Comparison of ENCODE assay signal across 22 cellular contexts in the genomic region with DNA sequence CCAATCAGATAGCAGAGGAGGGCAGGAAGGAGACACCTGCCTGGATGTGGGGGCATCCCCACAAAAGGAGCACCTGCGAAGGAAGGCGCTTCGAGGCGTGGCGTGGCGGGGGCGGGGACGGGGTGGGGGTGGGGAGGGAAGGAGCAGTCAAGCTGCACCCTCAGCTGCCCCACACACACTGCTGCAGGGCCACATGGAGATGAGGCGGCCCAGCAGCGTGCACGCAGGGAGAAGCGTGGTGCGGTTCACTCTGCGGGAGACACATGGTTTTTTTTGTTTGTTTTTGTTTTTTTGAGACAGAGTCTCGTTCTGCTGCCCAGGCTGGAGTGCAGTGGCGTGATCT. TPM values are rescaled to one million over a fixed set of nuclear protein-coding genes. Genes with fewer than 3 reads are reported as not detected.
DNase-seq lines count a peak whose midpoint lies in the region; ATAC-seq, FAIRE-seq and TF ChIP-seq lines count a peak whose summit lies in the region.
"Had no signal": no experiment of that assay in that cellular context is flagged by ENCODE, and none has a peak within 500 bp of the region (broad histone marks: within the 10 kb centered on the region; RNA-seq: fewer than 3 reads in every experiment).

No MANE protein-coding gene starts in this region.

- no peak for DNase-seq in left ventricle myocardium inferior
- DNase-seq in Right ventricle myocardium superior = no peak
- no peak for DNase-seq in K562 (ENCODE audit: extremely low read depth in 1 of 4, low spot score in 3 of 4)
- no peak for DNase-seq in memory B cell (ENCODE audit: low spot score in 2 of 2)
- no peak for DNase-seq in transverse colon
- DNase-seq in MG63 = no peak
- DNase-seq in erythroblast (lab: John Stamatoyannopoulos, UW) = no peak
- DNase-seq: 8988T; CD8-positive, alpha-beta T cell; DMS153; GOT3; MM.1S; NCI-H1694; NCI-H2081; NCI-H2171; NCI-H524; NCI-H82; OCI-M1 had no signal

- TF ChIP-seq POLR2A in K562 (conservative IDR thresholded peaks at IDR 0.05) (no peak), transverse colon (IDR thresholded peaks at IDR 0.05) (no peak), erythroblast (IDR thresholded peaks at IDR 0.05; ENCODE audit: low read length) (no peak)

- ATAC-seq in Right ventricle myocardium superior (ENCODE audit: poor library complexity) (no peak), K562 (no peak), memory B cell (ENCODE audit: low read depth) (peak; percentile 24), GM21423 (IDR thresholded peaks at IDR 0.05; ENCODE audit: unreplicated experiment) (no peak)
- ATAC-seq: CD8-positive, alpha-beta T cell had no signal

- H3K27ac ChIP-seq in left ventricle myocardium inferior (replicated peaks) (peak overlapping the region; percentile 89), K562 (ENCODE audit: extremely low read depth, low read depth, low read length) (no peak overlapping the region), transverse colon (peak overlapping the region; percentile 37 to 64 (median 56))
- H3K27ac ChIP-seq: BLaER1 treated with 17β-estradiol and CSF1 and Interleukin-3, amounts not matched to agents 10 nM and 100 nM had no signal

- TF ChIP-seq CTCF in left ventricle myocardium inferior (IDR thresholded peaks at IDR 0.05; ENCODE audit: borderline replicate concordance) = no peak
- no peak for TF ChIP-seq CTCF in K562 (IDR thresholded peaks at IDR 0.05 in 2 of 3, conservative IDR thresholded peaks at IDR 0.05 in 1 of 3; ENCODE audit: insufficient read depth in 2 of 3, low read depth in 1 of 3, low read length in 3 of 3)
- no peak for TF ChIP-seq CTCF in transverse colon (IDR thresholded peaks at IDR 0.05)

- no peaks in the 10 kb centered on the region for H3K4me1 Mint-ChIP-seq in memory B cell

- H3K9me3 ChIP-seq in left ventricle myocardium inferior (replicated peaks) = no peaks in the 10 kb centered on the region
- no peaks in the 10 kb centered on the region for H3K9me3 ChIP-seq in K562 (replicated peaks; ENCODE audit: control insufficient read depth, insufficient read depth, low read depth, low read length)
- no peaks in the 10 kb centered on the region for H3K9me3 ChIP-seq in transverse colon
- H3K9me3 ChIP-seq in MG63 = no peaks in the 10 kb centered on the region
- H3K9me3 ChIP-seq: BLaER1 treated with 17β-estradiol and CSF1 and Interleukin-3, amounts not matched to agents 10 nM and 100 nM had no signal

- H3K27ac Mint-ChIP-seq in memory B cell = no peak overlapping the region

- no peak for TF ChIP-seq RAD21 in K562 (CRISPR knock-in tag; conservative IDR thresholded peaks at IDR 0.05 in 1 of 2, IDR thresholded peaks at IDR 0.05 in 1 of 2)

- H3K36me3 ChIP-seq in left ventricle myocardium inferior (peaks cover 55% of the 10 kb centered on the region), K562 (ENCODE audit: control insufficient read depth, insufficient read depth, low read length) (peaks cover 79% of the 10 kb centered on the region; the same call in 2 of the 3 replicates), transverse colon (peaks cover 0 to 23% (median 7%) of the 10 kb centered on the region in 4 donors), MG63 (peaks cover 54% of the 10 kb centered on the region)

- H3K9me3 Mint-ChIP-seq in memory B cell = no peaks in the 10 kb centered on the region
- H3K9me3 Mint-ChIP-seq: CD8-positive, alpha-beta T cell had no signal

- H3K4me1 ChIP-seq in left ventricle myocardium inferior (peaks cover 35% of the 10 kb centered on the region), K562 (replicated peaks in 1 of 2; ENCODE audit: control insufficient read depth in 2 of 2, insufficient read depth in 2 of 2, low read length in 2 of 2) (no peaks in the 10 kb centered on the region), transverse colon (peaks cover 9 to 29% (median 15%) of the 10 kb centered on the region in 4 donors)

- H3K9ac ChIP-seq in K562 (ENCODE audit: insufficient read depth in 1 of 2, low read depth in 2 of 2, low read length in 2 of 2) = no peak overlapping the region
- H3K9ac ChIP-seq: BLaER1 treated with 17β-estradiol and CSF1 and Interleukin-3, amounts not matched to agents 10 nM and 100 nM had no signal

- no peak overlapping the region for H2AFZ ChIP-seq in K562 (ENCODE audit: low read depth, low read length)

- H3K27me3 Mint-ChIP-seq in memory B cell = no peaks in the 10 kb centered on the region

- no peaks in the 10 kb centered on the region for H3K9me1 ChIP-seq in K562 (ENCODE audit: control insufficient read depth, insufficient read depth, low read length)

- H3K4me3 ChIP-seq in left ventricle myocardium inferior (no peak overlapping the region), K562 (no peak overlapping the region), transverse colon (no peak overlapping the region), MG63 (no peak overlapping the region)
- H3K4me3 ChIP-seq: BLaER1 treated with 17β-estradiol and CSF1 and Interleukin-3, amounts not matched to agents 10 nM and 100 nM had no signal

- H3K27me3 ChIP-seq in left ventricle myocardium inferior (ENCODE audit: low read depth) = no peaks in the 10 kb centered on the region
- no peaks in the 10 kb centered on the region for H3K27me3 ChIP-seq in K562 (ENCODE audit: control insufficient read depth in 2 of 2, insufficient read depth in 2 of 2, low read length in 2 of 2)
- H3K27me3 ChIP-seq in transverse colon = no peaks in the 10 kb centered on the region
- no peaks in the 10 kb centered on the region for H3K27me3 ChIP-seq in MG63
- H3K27me3 ChIP-seq: BLaER1 treated with 17β-estradiol and CSF1 and Interleukin-3, amounts not matched to agents 10 nM and 100 nM had no signal

- H3K4me3 Mint-ChIP-seq in memory B cell = no peak overlapping the region
- H3K4me3 Mint-ChIP-seq: CD8-positive, alpha-beta T cell had no signal

- H3K79me2 ChIP-seq in K562 (ENCODE audit: control insufficient read depth, insufficient read depth, low read length) = peaks cover 28% of the 10 kb centered on the region

- H3K4me2 ChIP-seq in K562 (ENCODE audit: insufficient read depth, low read length) = no peak overlapping the region
- H3K4me2 ChIP-seq: BLaER1 treated with 17β-estradiol and CSF1 and Interleukin-3, amounts not matched to agents 10 nM and 100 nM had no signal

- 0 out of 2 replicates have a peak, but pooled peaks cover 4% of the 10 kb centered on the region for H4K20me1 ChIP-seq in K562 (replicated peaks; ENCODE audit: control insufficient read depth, insufficient read depth, low read length)

- H3K36me3 Mint-ChIP-seq in memory B cell = peaks cover 18% of the 10 kb centered on the region

- no peak for FAIRE-seq in K562 (lab: Jason Lieb, UNC)
- FAIRE-seq: GM12892, RCC 7860 had no signal

- TF ChIP-seq EP300 in K562 (IDR thresholded peaks at IDR 0.05; ENCODE audit: low read length) = no peak
- no peak for TF ChIP-seq EP300 in transverse colon (IDR thresholded peaks at IDR 0.05; ENCODE audit: low read depth)

- CTCF ChIA-PET in K562 (lab: Yijun Ruan, JAX; ENCODE audit: low intra/inter-chr PET ratio) = no interaction called here

- POLR2A ChIA-PET in K562 (lab: Yijun Ruan, JAX) = no interaction called here

- BruUV-seq in K562 (replicated peaks; lab: Mats Ljungman, UMichigan) = no TSS peak

- whole genome bisulfite sequencing in K562 (ENCODE audit: insufficient coverage, low coverage, missing lambda C conversion rate) = 85% methylated on average over 10 of the region's 16 CpGs
- WGBS in transverse colon (ENCODE audit: low coverage in 1 of 2), 2 donors = 61% methylated on average over 15 of the region's 16 CpGs; no CpG with 5 or more reads in 1 of the 2 donors

- in situ Hi-C loops in K562 (cut with MboI) = no loop called here
- in situ Hi-C loops in transverse colon (cut with MboI; ENCODE audit: low pct_ligation_motif_present in 1 of 4, low pct_unique_long_range_greater_than_20kb in 1 of 4, low sequenced_read_pairs in 3 of 4) = no loop called here

- intact Hi-C loops in left ventricle myocardium inferior (cut with micrococcal nuclease) = no loop called here
- intact Hi-C loops in Right ventricle myocardium superior (cut with DNase I) = no loop called here
- intact Hi-C loops in K562 (cut with micrococcal nuclease) = no loop called here
- intact Hi-C loops in transverse colon (cut with DNase I; ENCODE audit: low total_unique reads) = no loop called here

RNA-seq across cellular contexts. Expression of a gene that starts 21.4 kb away (rescaled TPM):
- total RNA-seq in left ventricle myocardium inferior (18.0 TPM), Right ventricle myocardium superior (22.6 TPM), K562 (2014; rRNA removed) (42.2 and 48.9 TPM in 2 replicates), K562 (2014; rRNA removed; fragmentation: Illumina TruSeq; extraction: Trizol) (52.4 and 56.9 TPM in 2 replicates), K562 (2015; rRNA removed; fragmentation: Illumina TruSeq; extraction: Trizol) (64.0 and 66.2 TPM in 2 replicates), K562 (2021) (71.3 and 74.0 TPM in 2 replicates), transverse colon (10 to 100 TPM; 14.7 to 44.3 (median 34.6) TPM)
- 164 and 173 TPM in 2 replicates for total RNA-seq in K562 (2011; cell fraction: chromatin; rRNA removed; ENCODE audit: low replicate concordance)
- total RNA-seq in K562 (2011; cell fraction: nucleolus; rRNA removed) = 94.1 and 96.4 TPM in 2 replicates
- 75.4 and 97.2 TPM in 2 replicates for total RNA-seq in K562 (2011; cell fraction: nucleoplasm; rRNA removed)
- polyA plus RNA-seq in K562 (2011; rRNA removed) (61.4 and 67.2 TPM in 2 replicates), K562 (2014; fragmentation: Illumina TruSeq; extraction: Trizol) (54.3 and 60.2 TPM in 2 replicates), K562 (2014; fragmentation: Nextera tagmentation; extraction: Ambion mirVana) (1 to 10 TPM; 5.3 to 7.2 TPM), K562 (2014; rRNA removed) (46.7 and 54.2 TPM in 2 replicates)
- 35.5 and 45.2 TPM in 2 replicates for polyA plus RNA-seq in K562 (2011; cell fraction: cytosol; rRNA removed)
- 59.3 and 73.4 TPM in 2 replicates for polyA plus RNA-seq in K562 (2011; cell fraction: nucleus; rRNA removed)
- 52.4 and 57.0 TPM in 2 replicates for polyA plus RNA-seq in K562 (2012)
- 97.7 and 99.1 TPM in 2 replicates for polyA minus RNA-seq in K562 (2011; rRNA and poly(A)+ RNA removed)
- 33.7 and 42.9 TPM in 2 replicates for polyA minus RNA-seq in K562 (2011; cell fraction: cytosol; rRNA and poly(A)+ RNA removed)
- polyA minus RNA-seq in K562 (2011; cell fraction: nucleus; rRNA and poly(A)+ RNA removed) = 35.9 and 75.0 TPM in 2 replicates
- 45.4 and 48.5 TPM in 2 replicates for total RNA-seq in MG63 (2014; rRNA removed; shearing (Covaris generic); ENCODE audit: low replicate concordance)

RNA-seq across cellular contexts. Expression of a gene that starts 22.1 kb away (rescaled TPM):
- total RNA-seq in left ventricle myocardium inferior (8.6 TPM), Right ventricle myocardium superior (14.3 TPM), K562 (2014; rRNA removed) (1.3 and 1.5 TPM in 2 replicates), K562 (2014; rRNA removed; fragmentation: Illumina TruSeq; extraction: Trizol) (0.41 and 0.58 TPM in 2 replicates), K562 (2015; rRNA removed; fragmentation: Illumina TruSeq; extraction: Trizol) (0.83 and 1.1 TPM in 2 replicates), K562 (2021) (1.2 TPM in 2 replicates), transverse colon (under 1 TPM in 3 of 4 donors, not detected in 1; 0.14 to 0.60 (median 0.16) TPM)
- total RNA-seq in K562 (2011; cell fraction: chromatin; rRNA removed; ENCODE audit: low replicate concordance) = 0.14 and 0.72 TPM in 2 replicates
- total RNA-seq in K562 (2011; cell fraction: nucleolus; rRNA removed) = 0.83 and 1.7 TPM in 2 replicates
- total RNA-seq in K562 (2011; cell fraction: nucleoplasm; rRNA removed) = 0.61 and 0.66 TPM in 2 replicates
- polyA plus RNA-seq in K562 (2011; rRNA removed) (0.24 and 0.31 TPM in 2 replicates), K562 (2014; fragmentation: Illumina TruSeq; extraction: Trizol) (0.28 and 0.47 TPM in 2 replicates), K562 (2014; fragmentation: Nextera tagmentation; extraction: Ambion mirVana) (under 1 TPM; 0.03 to 0.04 TPM), K562 (2014; rRNA removed) (0.49 and 1.2 TPM in 2 replicates)
- polyA plus RNA-seq in K562 (2011; cell fraction: cytosol; rRNA removed) = 0.21 and 0.58 TPM in 2 replicates
- 0.37 and 0.40 TPM in 2 replicates for polyA plus RNA-seq in K562 (2011; cell fraction: nucleus; rRNA removed)
- polyA plus RNA-seq in K562 (2012) = 0.57 and 0.64 TPM in 2 replicates
- polyA minus RNA-seq in K562 (2011; rRNA and poly(A)+ RNA removed) = 0.33 and 0.42 TPM in 2 replicates
- 0.67 TPM in 1 of 2 replicates, not detected in the other for polyA minus RNA-seq in K562 (2011; cell fraction: cytosol; rRNA and poly(A)+ RNA removed)
- polyA minus RNA-seq in K562 (2011; cell fraction: nucleus; rRNA and poly(A)+ RNA removed) = 0.67 and 1.00 TPM in 2 replicates
- 0.37 and 1.2 TPM in 2 replicates for total RNA-seq in MG63 (2014; rRNA removed; shearing (Covaris generic); ENCODE audit: low replicate concordance)

RNA-seq across cellular contexts. Expression of a gene that starts 38.0 kb away (rescaled TPM):
- total RNA-seq in left ventricle myocardium inferior = 22.7 TPM
- 24.1 TPM for total RNA-seq in Right ventricle myocardium superior
- 12.2 and 13.0 TPM in 2 replicates for total RNA-seq in K562 (2011; cell fraction: chromatin; rRNA removed; ENCODE audit: low replicate concordance)
- 12.4 and 16.3 TPM in 2 replicates for total RNA-seq in K562 (2011; cell fraction: nucleolus; rRNA removed)
- total RNA-seq in K562 (2011; cell fraction: nucleoplasm; rRNA removed) = 14.6 and 19.5 TPM in 2 replicates
- total RNA-seq in K562 (2014; rRNA removed) = 14.9 and 23.0 TPM in 2 replicates
- total RNA-seq in K562 (2014; rRNA removed; fragmentation: Illumina TruSeq; extraction: Trizol) = 13.5 and 13.8 TPM in 2 replicates
- total RNA-seq in K562 (2015; rRNA removed; fragmentation: Illumina TruSeq; extraction: Trizol) = 13.8 and 14.4 TPM in 2 replicates
- total RNA-seq in K562 (2021) = 24.1 and 24.8 TPM in 2 replicates
- 9.6 and 10.4 TPM in 2 replicates for polyA plus RNA-seq in K562 (2011; rRNA removed)
- 8.6 and 10.8 TPM in 2 replicates for polyA plus RNA-seq in K562 (2011; cell fraction: cytosol; rRNA removed)
- 4.9 and 6.9 TPM in 2 replicates for polyA plus RNA-seq in K562 (2011; cell fraction: nucleus; rRNA removed)
- 11.7 and 12.1 TPM in 2 replicates for polyA plus RNA-seq in K562 (2012)
- 11.6 and 12.3 TPM in 2 replicates for polyA plus RNA-seq in K562 (2014; fragmentation: Illumina TruSeq; extraction: Trizol)
- 10 to 100 TPM; 28.2 to 38.6 TPM for polyA plus RNA-seq in K562 (2014; fragmentation: Nextera tagmentation; extraction: Ambion mirVana)
- polyA plus RNA-seq in K562 (2014; rRNA removed) = 9.7 TPM in 2 replicates
- 7.7 and 10.1 TPM in 2 replicates for polyA minus RNA-seq in K562 (2011; rRNA and poly(A)+ RNA removed)
- polyA minus RNA-seq in K562 (2011; cell fraction: cytosol; rRNA and poly(A)+ RNA removed) = 15.2 and 15.6 TPM in 2 replicates
- polyA minus RNA-seq in K562 (2011; cell fraction: nucleus; rRNA and poly(A)+ RNA removed) = 9.9 and 11.7 TPM in 2 replicates
- total RNA-seq in transverse colon = 10 to 100 TPM in 3 of 4 donors, 1 to 10 TPM in 1; 4.2 to 15.2 (median 12.8) TPM
- 18.0 and 22.4 TPM in 2 replicates for total RNA-seq in MG63 (2014; rRNA removed; shearing (Covaris generic); ENCODE audit: low replicate concordance)
